In the genomic region with DNA sequence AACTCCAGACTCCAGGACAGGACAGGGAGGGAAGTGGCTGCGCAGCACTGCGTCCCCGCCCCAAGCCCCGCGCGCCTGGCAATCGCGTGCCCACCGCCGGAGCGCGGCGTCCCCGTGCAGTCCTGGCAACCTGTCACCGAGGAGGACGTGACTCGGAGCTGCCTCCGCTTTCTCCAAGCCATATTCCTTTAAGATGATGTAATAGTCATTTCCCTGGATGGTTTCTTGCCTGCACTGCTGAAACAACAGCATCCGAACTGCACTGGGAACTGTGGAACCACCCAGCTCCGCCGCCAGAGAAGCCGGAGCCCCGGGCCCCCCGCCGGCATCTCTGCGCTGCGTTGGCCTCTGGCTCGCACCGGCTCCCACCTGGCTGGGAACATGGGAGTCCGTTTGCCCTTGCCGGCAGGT, we compare ENCODE assay signal across 9 cellular contexts. TPM values are rescaled to one million over a fixed set of nuclear protein-coding genes. Genes with fewer than 3 reads are reported as not detected.
DNase-seq lines count a peak whose midpoint lies in the region; ATAC-seq and TF ChIP-seq lines count a peak whose summit lies in the region.
"Had no signal": no experiment of that assay in that cellular context is flagged by ENCODE, and none has a peak within 500 bp of the region (broad histone marks: within the 10 kb centered on the region; RNA-seq: fewer than 3 reads in every experiment).

No MANE protein-coding gene starts in this region.

- H3K4me1 Mint-ChIP-seq in T-helper 2 cell treated with Interferon-gamma antibody and Interleukin-4, amounts not matched to agents 5 μg/mL and 100 μg/mL, for 36 hours (ENCODE audit: low read depth), result peaks cover 2% of the 10 kb centered on the region

- no peak overlapping the region for H3K27ac Mint-ChIP-seq in T-helper 2 cell treated with Interferon-gamma antibody and Interleukin-4, amounts not matched to agents 5 μg/mL and 100 μg/mL, for 36 hours

- TF ChIP-seq CTCF in left ventricle myocardium inferior (IDR thresholded peaks at IDR 0.05; ENCODE audit: borderline replicate concordance), result no peak

- no peak overlapping the region for H3K27ac ChIP-seq in left ventricle myocardium inferior (replicated peaks)
- H3K27ac ChIP-seq: skin epidermis had no signal

- peak; percentile 82 for ATAC-seq in SK-N-SH treated with all-trans-retinoic acid at 6 μM for 48 hours
- ATAC-seq in GM18511 (IDR thresholded peaks at IDR 0.05; ENCODE audit: unreplicated experiment), result no peak

- H3K9me3 ChIP-seq in left ventricle myocardium inferior (replicated peaks), result no peaks in the 10 kb centered on the region
- no peaks in the 10 kb centered on the region for H3K9me3 ChIP-seq in skeletal muscle satellite cell (replicated peaks; ENCODE audit: low read length)

- H3K27me3 Mint-ChIP-seq in T-helper 2 cell treated with Interferon-gamma antibody and Interleukin-4, amounts not matched to agents 5 μg/mL and 100 μg/mL, for 36 hours (ENCODE audit: low read depth), result peaks cover 59% of the 10 kb centered on the region

- H3K9me3 Mint-ChIP-seq in T-helper 2 cell treated with Interferon-gamma antibody and Interleukin-4, amounts not matched to agents 5 μg/mL and 100 μg/mL, for 36 hours, result no peaks in the 10 kb centered on the region

- H3K27me3 ChIP-seq in H7 (ENCODE audit: control insufficient read depth, insufficient read depth, low read length), result peaks cover 17% of the 10 kb centered on the region
- H3K27me3 ChIP-seq in left ventricle myocardium inferior (ENCODE audit: low read depth), result peaks cover 92% of the 10 kb centered on the region
- H3K27me3 ChIP-seq in skeletal muscle satellite cell (ENCODE audit: control insufficient read depth, insufficient read depth, low read length), result no peaks in the 10 kb centered on the region

- DNase-seq in H7 (peak; percentile 73), left ventricle myocardium inferior (peak; percentile 17), cerebellar cortex (ENCODE audit: low spot score) (no peak), HUDEP-2 (lab: John Stamatoyannopoulos, UW; ENCODE audit: unreplicated experiment in 76 of 76) (no peak)
- DNase-seq in T-helper 2 cell treated with Interferon-gamma antibody and Interleukin-4, amounts not matched to agents 5 μg/mL and 100 μg/mL, for 36 hours (ENCODE audit: low spot score), result no peak

- H3K36me3 Mint-ChIP-seq in T-helper 2 cell treated with Interferon-gamma antibody and Interleukin-4, amounts not matched to agents 5 μg/mL and 100 μg/mL, for 36 hours (ENCODE audit: low read depth), result no peaks in the 10 kb centered on the region

- H3K9ac ChIP-seq in skeletal muscle satellite cell (ENCODE audit: low read depth, low read length), result peak overlapping the region; percentile 59

- H3K4me3 ChIP-seq in H7 (ENCODE audit: insufficient read depth, low read depth, low read length), result peak overlapping the region; percentile 45
- H3K4me3 ChIP-seq in left ventricle myocardium inferior, result peak overlapping the region; percentile 44
- H3K4me3 ChIP-seq in skeletal muscle satellite cell (ENCODE audit: low read length), result peak overlapping the region; percentile 77

- intact Hi-C loops in left ventricle myocardium inferior (cut with micrococcal nuclease), result no loop called here

- H3K36me3 ChIP-seq in H7 (replicated peaks; ENCODE audit: control insufficient read depth, insufficient read depth, low read length) (no peaks in the 10 kb centered on the region), left ventricle myocardium inferior (no peaks in the 10 kb centered on the region), skeletal muscle satellite cell (ENCODE audit: insufficient read depth, low read length) (no peaks in the 10 kb centered on the region)

- peaks cover 14% of the 10 kb centered on the region for H3K4me1 ChIP-seq in left ventricle myocardium inferior
- H3K4me1 ChIP-seq in skeletal muscle satellite cell (ENCODE audit: control insufficient read depth, insufficient read depth, low read length), result peaks cover 21% of the 10 kb centered on the region

- H3K4me3 Mint-ChIP-seq in T-helper 2 cell treated with Interferon-gamma antibody and Interleukin-4, amounts not matched to agents 5 μg/mL and 100 μg/mL, for 36 hours, result no peak overlapping the region

- peak overlapping the region; percentile 93 for H3K4me2 ChIP-seq in skeletal muscle satellite cell (ENCODE audit: low read length)

TF ChIP-seq in SK-N-SH treated with all-trans-retinoic acid at 6 μM for 48 hours, 23 proteins besides CTCF, POLR2A, EP300 and RAD21:
- no peak for TF ChIP-seq SNAI2 (CRISPR knock-in tag; IDR thresholded peaks at IDR 0.05)
- no peak for TF ChIP-seq TSHZ2 (CRISPR knock-in tag; IDR thresholded peaks at IDR 0.05)
- no peak for TF ChIP-seq OSR1 (CRISPR knock-in tag; IDR thresholded peaks at IDR 0.05)
- TF ChIP-seq ZFP30 (CRISPR knock-in tag; IDR thresholded peaks at IDR 0.05), result no peak
- TF ChIP-seq ZC3H10 (CRISPR knock-in tag; IDR thresholded peaks at IDR 0.05), result no peak
- no peak for TF ChIP-seq ZNF70 (CRISPR knock-in tag; IDR thresholded peaks at IDR 0.05)
- no peak for TF ChIP-seq BACH2 (CRISPR knock-in tag; IDR thresholded peaks at IDR 0.05; ENCODE audit: borderline replicate concordance)
- TF ChIP-seq PPARA (CRISPR knock-in tag; IDR thresholded peaks at IDR 0.05; ENCODE audit: borderline replicate concordance), result no peak
- no peak for TF ChIP-seq ISL1 (CRISPR knock-in tag; IDR thresholded peaks at IDR 0.05)
- TF ChIP-seq ARNTL (CRISPR knock-in tag; IDR thresholded peaks at IDR 0.05; ENCODE audit: borderline replicate concordance, low read depth), result no peak
- TF ChIP-seq CSDC2 (CRISPR knock-in tag; IDR thresholded peaks at IDR 0.05), result no peak
- no peak for TF ChIP-seq TOX (CRISPR knock-in tag; IDR thresholded peaks at IDR 0.05; ENCODE audit: borderline replicate concordance)
- TF ChIP-seq ZFP3 (CRISPR knock-in tag; IDR thresholded peaks at IDR 0.05), result no peak
- TF ChIP-seq RARB (CRISPR knock-in tag; IDR thresholded peaks at IDR 0.05), result no peak
- TF ChIP-seq, protein P1, sequence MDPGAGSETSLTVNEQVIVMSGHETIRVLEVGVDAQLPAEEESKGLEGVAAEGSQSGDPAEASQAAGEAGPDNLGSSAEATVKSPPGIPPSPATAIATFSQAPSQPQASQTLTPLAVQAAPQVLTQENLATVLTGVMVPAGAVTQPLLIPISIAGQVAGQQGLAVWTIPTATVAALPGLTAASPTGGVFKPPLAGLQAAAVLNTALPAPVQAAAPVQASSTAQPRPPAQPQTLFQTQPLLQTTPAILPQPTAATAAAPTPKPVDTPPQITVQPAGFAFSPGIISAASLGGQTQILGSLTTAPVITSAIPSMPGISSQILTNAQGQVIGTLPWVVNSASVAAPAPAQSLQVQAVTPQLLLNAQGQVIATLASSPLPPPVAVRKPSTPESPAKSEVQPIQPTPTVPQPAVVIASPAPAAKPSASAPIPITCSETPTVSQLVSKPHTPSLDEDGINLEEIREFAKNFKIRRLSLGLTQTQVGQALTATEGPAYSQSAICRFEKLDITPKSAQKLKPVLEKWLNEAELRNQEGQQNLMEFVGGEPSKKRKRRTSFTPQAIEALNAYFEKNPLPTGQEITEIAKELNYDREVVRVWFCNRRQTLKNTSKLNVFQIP (CRISPR knock-in tag; IDR thresholded peaks at IDR 0.05; ENCODE audit: borderline replicate concordance, low read depth), result no peak
TF ChIP-seq in SK-N-SH treated with all-trans-retinoic acid at 6 μM for 48 hours: peak in this region for 0.

RNA-seq across cellular contexts. Expression of gene KCTD16, which starts 34.5 kb away (rescaled TPM):
- total RNA-seq in H7 (2014; rRNA removed; shearing (Covaris generic)), result 0.04 TPM in 1 of 2 replicates, not detected in the other
- total RNA-seq in left ventricle myocardium inferior, result 0.08 TPM
- 0.25 and 1.1 TPM in 2 replicates for total RNA-seq in skeletal muscle satellite cell (2012; rRNA removed)

RNA-seq across cellular contexts. Expression of gene YIPF5, which starts 34.7 kb away (rescaled TPM):
- total RNA-seq in H7 (2014; rRNA removed; shearing (Covaris generic)), result 28.5 and 33.7 TPM in 2 replicates
- total RNA-seq in left ventricle myocardium inferior, result 26.1 TPM
- total RNA-seq in skeletal muscle satellite cell (2012; rRNA removed), result 77.1 and 85.0 TPM in 2 replicates

Comparison
In these comparisons a context has a peak if more than half of its experiments do, and no peak if none do; other contexts are left out.
1. DNase-seq: peak in H7 (single experiment) and left ventricle myocardium inferior (single experiment); none in T-helper 2 cell treated with Interferon-gamma antibody and Interleukin-4, amounts not matched to agents 5 μg/mL and 100 μg/mL, for 36 hours (single experiment), cerebellar cortex (single experiment) and HUDEP-2 (0 of 76).
2. Peak in every context shown above with its lines, with median percentiles within 50 percentile points of each other: H3K4me3 ChIP-seq.